Comparison of ENCODE assay signal across 8 cellular contexts in the genomic region with DNA sequence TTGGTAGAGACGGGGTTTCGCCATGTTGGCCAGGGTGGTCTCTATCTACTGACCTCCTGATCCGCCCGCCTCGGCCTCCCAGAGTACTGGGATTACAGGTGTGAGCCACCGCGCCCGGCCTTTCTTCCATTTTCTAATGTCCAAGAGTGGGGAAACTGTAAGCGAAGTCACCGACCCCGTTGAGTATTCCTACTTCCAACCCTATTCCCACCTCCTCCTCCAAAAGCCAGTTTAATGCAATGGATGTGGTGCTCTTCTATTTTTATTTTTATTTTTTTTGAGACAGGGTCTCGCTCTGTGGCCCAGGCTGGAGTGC. TPM values are rescaled to one million over a fixed set of nuclear protein-coding genes. Genes with fewer than 3 reads are reported as not detected.
DNase-seq lines count a peak whose midpoint lies in the region; ATAC-seq and TF ChIP-seq lines count a peak whose summit lies in the region.

No MANE protein-coding gene starts in this region.

- ATAC-seq in Right ventricle myocardium superior (ENCODE audit: poor library complexity) (no peak), naive B cell (ENCODE audit: low read depth in 2 of 2) (no peak), GM18861 (IDR thresholded peaks at IDR 0.05; ENCODE audit: unreplicated experiment) (no peak), GM21825 (IDR thresholded peaks at IDR 0.05; ENCODE audit: unreplicated experiment) (no peak)

- H3K4me3 ChIP-seq in left ventricle myocardium inferior (peak overlapping the region; percentile 87), vagina (peak overlapping the region; percentile 81 to 96)

- intact Hi-C loops in left ventricle myocardium inferior (cut with micrococcal nuclease) (no loop called here), Right ventricle myocardium superior (cut with DNase I) (no loop called here), vagina (cut with DNase I) (no loop called here)

- H3K4me1 Mint-ChIP-seq in naive B cell: peaks cover 27 to 37% (median 27%) of the 10 kb centered on the region in 3 donors

- H3K4me1 ChIP-seq in left ventricle myocardium inferior (peaks cover 17% of the 10 kb centered on the region), vagina (peaks cover 23% of the 10 kb centered on the region)

- H3K27ac ChIP-seq in left ventricle myocardium inferior (replicated peaks) (peak overlapping the region; percentile 97), angular gyrus (ENCODE audit: low read depth, low read length) (peak overlapping the region; percentile 55), vagina (peak overlapping the region; percentile 93)

- H3K27me3 ChIP-seq in left ventricle myocardium inferior (ENCODE audit: low read depth): no peaks in the 10 kb centered on the region
- H3K27me3 ChIP-seq in vagina: no peaks in the 10 kb centered on the region

- TF ChIP-seq CTCF in left ventricle myocardium inferior (IDR thresholded peaks at IDR 0.05; ENCODE audit: borderline replicate concordance) (no peak), vagina (IDR thresholded peaks at IDR 0.05) (no peak)

- H3K27ac Mint-ChIP-seq in naive B cell: peak overlapping the region; percentile 97 to 100 (median 100)

- H3K9me3 Mint-ChIP-seq in naive B cell: peaks cover 0 to 3% (median 0%) of the 10 kb centered on the region in 7 donors

- H3K36me3 Mint-ChIP-seq in naive B cell: no peaks in the 10 kb centered on the region

- TF ChIP-seq POLR2A in vagina (IDR thresholded peaks at IDR 0.05): no peak

- no peak for DNase-seq in left ventricle myocardium inferior
- no peak for DNase-seq in Right ventricle myocardium superior
- no peak for DNase-seq in naive B cell
- no peak for DNase-seq in vagina (ENCODE audit: extremely low spot score in 2 of 2)
- no peak for DNase-seq in nucleus accumbens (lab: John Stamatoyannopoulos, UW)

- no peaks in the 10 kb centered on the region for H3K27me3 Mint-ChIP-seq in naive B cell

- no peaks in the 10 kb centered on the region for H3K9me3 ChIP-seq in left ventricle myocardium inferior (replicated peaks)
- no peaks in the 10 kb centered on the region for H3K9me3 ChIP-seq in vagina

- H3K4me3 Mint-ChIP-seq in naive B cell: peak overlapping the region; percentile 88 to 97 (median 93)

- peaks cover 23% of the 10 kb centered on the region for H3K36me3 ChIP-seq in left ventricle myocardium inferior
- peaks cover 0 to 27% of the 10 kb centered on the region in 2 donors for H3K36me3 ChIP-seq in vagina

RNA-seq across cellular contexts. Expression of a gene that starts 0.4 kb away (rescaled TPM):
- not detected for total RNA-seq in left ventricle myocardium inferior
- not detected for total RNA-seq in Right ventricle myocardium superior
- polyA plus RNA-seq in naive B cell (ENCODE audit: low read depth in 6 of 6): not detected
- total RNA-seq in vagina: not detected

RNA-seq across cellular contexts. Expression of a gene that starts 0.7 kb away (rescaled TPM):
- total RNA-seq in left ventricle myocardium inferior (19.4 TPM), Right ventricle myocardium superior (19.1 TPM), vagina (46.9 TPM)
- polyA plus RNA-seq in naive B cell (ENCODE audit: low read depth in 6 of 6): 10 to 100 TPM; 34.0 to 89.4 (median 51.1) TPM

RNA-seq across cellular contexts. Expression of a gene that starts 19.3 kb away (rescaled TPM):
- total RNA-seq in left ventricle myocardium inferior: 21.6 TPM
- total RNA-seq in Right ventricle myocardium superior: 20.3 TPM
- 100 to 1,000 TPM; 162 to 209 (median 175) TPM for polyA plus RNA-seq in naive B cell (ENCODE audit: low read depth in 6 of 6)
- total RNA-seq in vagina: 41.3 TPM

RNA-seq across cellular contexts. Expression of a gene that starts 23.4 kb away (rescaled TPM):
- total RNA-seq in left ventricle myocardium inferior: not detected
- total RNA-seq in Right ventricle myocardium superior: not detected
- polyA plus RNA-seq in naive B cell (ENCODE audit: low read depth in 6 of 6): under 1 TPM in 4 of 6 donors, not detected in 2; 0.17 to 0.42 (median 0.33) TPM
- not detected for total RNA-seq in vagina

RNA-seq across cellular contexts. Expression of a gene that starts 32.1 kb away (rescaled TPM):
- total RNA-seq in left ventricle myocardium inferior (4.8 TPM), Right ventricle myocardium superior (5.0 TPM), vagina (10.3 TPM)
- 1 to 10 TPM in 1 of 6 donors, under 1 TPM in 5; 0.13 to 1.1 (median 0.59) TPM for polyA plus RNA-seq in naive B cell (ENCODE audit: low read depth in 6 of 6)
